ENCODE assay signal across 17 cellular contexts in the genomic region with DNA sequence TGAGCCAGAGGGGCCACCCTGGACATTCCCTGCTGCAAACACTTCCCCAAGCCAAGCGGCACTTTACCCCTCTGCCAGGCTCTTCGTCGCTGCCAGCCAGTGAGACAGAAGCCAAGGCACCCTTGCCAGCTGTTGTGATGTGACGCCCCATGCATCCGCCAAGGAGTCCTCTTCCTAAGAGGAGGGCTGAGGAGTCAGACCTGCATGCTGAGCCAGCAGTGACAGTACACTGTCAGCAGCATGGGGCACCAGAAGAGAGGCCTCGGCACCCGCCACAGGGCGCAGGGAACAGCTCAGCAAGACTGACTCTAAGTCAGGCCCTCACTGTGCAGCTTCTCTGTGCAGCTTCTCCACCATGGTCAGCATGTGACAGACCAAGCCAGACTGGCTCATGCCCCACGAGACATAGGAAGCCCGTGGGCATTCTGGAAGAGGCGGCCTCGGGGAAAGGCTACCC. TPM values are rescaled to one million over a fixed set of nuclear protein-coding genes. Genes with fewer than 3 reads are reported as not detected.
DNase-seq lines count a peak whose midpoint lies in the region; ATAC-seq, FAIRE-seq and TF ChIP-seq lines count a peak whose summit lies in the region.
"Had no signal": no experiment of that assay in that cellular context is flagged by ENCODE, and none has a peak within 500 bp of the region (broad histone marks: within the 10 kb centered on the region; RNA-seq: fewer than 3 reads in every experiment).

No MANE protein-coding gene starts in this region.

- H3K79me2 ChIP-seq in GM23338 (replicated peaks; ENCODE audit: insufficient read depth), result no peaks in the 10 kb centered on the region; the same call in 1 of the 2 replicates

- H4K20me1 ChIP-seq in GM23338 (replicated peaks; ENCODE audit: insufficient read depth), result peaks cover 8% of the 10 kb centered on the region; the same call in 1 of the 2 replicates

- peak overlapping the region; percentile 26; the same call in 1 of the 2 replicates for H3K4me2 ChIP-seq in GM23338

- in situ Hi-C loops in gastrocnemius medialis (cut with MboI; ENCODE audit: low sequenced_read_pairs in 4 of 4), result loop anchor here in 1 of 4 donors (25.0 kb wide), 1 partner anchor 298 kb away; a partner anchor contains a TSS

- H3K36me3 ChIP-seq in GM23338 (ENCODE audit: insufficient read depth) (no peaks in the 10 kb centered on the region), kidney (ENCODE audit: control insufficient read depth in 1 of 2, insufficient read depth in 2 of 2, low read length in 2 of 2) (peaks cover 11 to 14% of the 10 kb centered on the region in 2 donors), gastrocnemius medialis (peaks cover 0 to 16% of the 10 kb centered on the region in 2 donors)

- no peak for TF ChIP-seq POLR2A in gastrocnemius medialis (IDR thresholded peaks at IDR 0.05)

- H3F3A ChIP-seq in GM23338 (replicated peaks; ENCODE audit: low read depth), result no peaks in the 10 kb centered on the region

- no peak overlapping the region for H3K9ac ChIP-seq in kidney (ENCODE audit: low read length in 2 of 2)

- no peak overlapping the region for H3K4me3 Mint-ChIP-seq in GM23338
- H3K4me3 Mint-ChIP-seq: CD4-positive, CD25-positive, alpha-beta regulatory T cell had no signal

- FAIRE-seq in kidney (lab: Jason Lieb, UNC), result no peak
- FAIRE-seq: H54 had no signal

- H3K27ac Mint-ChIP-seq in GM23338, result no peak overlapping the region

- H3K27me3 Mint-ChIP-seq in GM23338 (ENCODE audit: insufficient read depth, low read depth, poor library complexity), result peaks cover 7% of the 10 kb centered on the region
- H3K27me3 Mint-ChIP-seq: CD4-positive, CD25-positive, alpha-beta regulatory T cell had no signal

- H3K27me3 ChIP-seq in GM23338 (ENCODE audit: insufficient read depth) (no peaks in the 10 kb centered on the region), gastrocnemius medialis (no peaks in the 10 kb centered on the region)

- intact Hi-C loops in kidney (cut with DNase I) (no loop called here), gastrocnemius medialis (cut with DNase I; ENCODE audit: low total_unique reads) (no loop called here)

- H3K9me3 ChIP-seq in kidney (ENCODE audit: control insufficient read depth in 1 of 2, low read length in 2 of 2) (no peaks in the 10 kb centered on the region), gastrocnemius medialis (no peaks in the 10 kb centered on the region)

- H3K36me3 Mint-ChIP-seq in GM23338 (ENCODE audit: low read depth), result peaks cover 14% of the 10 kb centered on the region

- H3K27ac ChIP-seq in GM23338 (ENCODE audit: low read depth) (no peak overlapping the region), angular gyrus (ENCODE audit: low read depth, low read length) (peak overlapping the region; percentile 14), kidney (ENCODE audit: low read depth in 2 of 2, low read length in 2 of 2) (no peak overlapping the region), gastrocnemius medialis (peak overlapping the region in 1 of 4 donors; percentile 29)

- ATAC-seq in GM23338 (no peak), gastrocnemius medialis (peak; percentile 64 to 93), GM18519 (IDR thresholded peaks at IDR 0.05; ENCODE audit: low FRiP score, unreplicated experiment) (no peak)
- ATAC-seq: Panc1 had no signal

- H3K4me3 ChIP-seq in GM23338, result no peak overlapping the region
- H3K4me3 ChIP-seq in kidney (ENCODE audit: low read length in 2 of 2), result no peak overlapping the region
- no peak overlapping the region for H3K4me3 ChIP-seq in gastrocnemius medialis

- peaks cover 27% of the 10 kb centered on the region for H3K4me1 Mint-ChIP-seq in GM23338

- H3K4me1 ChIP-seq in GM23338 (ENCODE audit: insufficient read depth) (peaks cover 7% of the 10 kb centered on the region), kidney (ENCODE audit: control insufficient read depth in 1 of 2, insufficient read depth in 1 of 2, low read depth in 1 of 2, low read length in 2 of 2) (peaks cover 0 to 6% of the 10 kb centered on the region in 2 donors), gastrocnemius medialis (peaks cover 18 to 23% of the 10 kb centered on the region in 2 donors)

- DNase-seq in GM23338 (ENCODE audit: low spot score) (no peak), kidney (peak; percentile 49), gastrocnemius medialis (peak; percentile 19 to 72), Kasumi-1 (lab: John Stamatoyannopoulos, UW) (no peak), GM19238 (ENCODE audit: insufficient read length, low spot score) (no peak)
- DNase-seq: CD4-positive, CD25-positive, alpha-beta regulatory T cell; DND-41; GDM1; MM.1S; NCI-H2029; NCI-H510A treated with DMSO at 0.1 percent for 48 hours; SIG-M5 had no signal

- no peaks in the 10 kb centered on the region for H3K9me2 ChIP-seq in GM23338 (ENCODE audit: insufficient read depth)

- no peak overlapping the region for H2AFZ ChIP-seq in GM23338

- H3K9me3 Mint-ChIP-seq in GM23338, result no peaks in the 10 kb centered on the region
- H3K9me3 Mint-ChIP-seq: CD4-positive, CD25-positive, alpha-beta regulatory T cell had no signal

- TF ChIP-seq CTCF in GM23338 (conservative IDR thresholded peaks at IDR 0.05; ENCODE audit: low read depth in 2 of 2) (no peak), kidney (IDR thresholded peaks at IDR 0.05; ENCODE audit: borderline replicate concordance, extremely low read depth, insufficient read depth) (no peak), gastrocnemius medialis (IDR thresholded peaks at IDR 0.05 in 4 of 5, conservative IDR thresholded peaks at IDR 0.05 in 1 of 5) (no peak)

TF ChIP-seq in GM23338, 12 proteins besides CTCF, POLR2A, EP300 and RAD21 (continues in another document):
- TF ChIP-seq POLR2AphosphoS5 (IDR thresholded peaks at IDR 0.05; ENCODE audit: low read depth) (no peak), NANOG (IDR thresholded peaks at IDR 0.05; ENCODE audit: borderline replicate concordance) (no peak), EZH2 (IDR thresholded peaks at IDR 0.05; ENCODE audit: low read depth, unreplicated experiment) (no peak), ZNF114 (CRISPR knock-in tag; IDR thresholded peaks at IDR 0.05) (no peak), JUNB (IDR thresholded peaks at IDR 0.05; ENCODE audit: unreplicated experiment) (no peak)

RNA-seq across cellular contexts. Expression of a gene that starts 26.4 kb away (rescaled TPM):
- total RNA-seq in GM23338 (2014; rRNA removed; shearing (Covaris generic)), result 14.4 and 19.4 TPM in 2 replicates
- 8.7 and 8.8 TPM in 2 replicates for polyA plus RNA-seq in GM23338 (2016; fragmentation: Nextera tagmentation; extraction: Ambion mirVana)
- total RNA-seq in kidney, result 31.8 TPM
- 13.9 TPM for polyA plus RNA-seq in kidney (ENCODE audit: insufficient read depth, low read depth, low replicate concordance)
- total RNA-seq in gastrocnemius medialis, result 10 to 100 TPM; 17.7 to 27.1 (median 23.5) TPM

RNA-seq across cellular contexts. Expression of a gene that starts 32.5 kb away (rescaled TPM):
- not detected in 2 replicates for total RNA-seq in GM23338 (2014; rRNA removed; shearing (Covaris generic))
- not detected in 2 replicates for polyA plus RNA-seq in GM23338 (2016; fragmentation: Nextera tagmentation; extraction: Ambion mirVana)
- total RNA-seq in kidney, result 2.9 TPM
- 0.26 TPM for polyA plus RNA-seq in kidney (ENCODE audit: insufficient read depth, low read depth, low replicate concordance)
- under 1 TPM in 2 of 4 donors, not detected in 2; 0.46 to 0.53 TPM for total RNA-seq in gastrocnemius medialis
- total RNA-seq: A673 had no signal

Comparison
In these comparisons a context has a peak if more than half of its experiments do, and no peak if none do; other contexts are left out.
1. ATAC-seq: peak in gastrocnemius medialis (2 of 2); none in GM23338 (single experiment) and GM18519 (single experiment).
2. DNase-seq: peak in kidney (single experiment) and gastrocnemius medialis (2 of 2); none in GM23338 (single experiment), Kasumi-1 (0 of 2) and GM19238 (single experiment).